Comparison of ENCODE assay signal across 4 cellular contexts in genomic region chr9:116980582-116980981, GRCh38.
TF ChIP-seq lines count a peak whose summit lies in the region.

No MANE protein-coding gene starts in this region.

TF ChIP-seq in A549, 52 proteins besides CTCF, POLR2A, EP300 and RAD21:
- TF ChIP-seq MAFK (IDR thresholded peaks at IDR 0.05; ENCODE audit: partially characterized antibody): peak; percentile 91
- TF ChIP-seq HDAC2 (IDR thresholded peaks at IDR 0.05): no peak

TF ChIP-seq in IMR-90, 13 proteins besides CTCF, POLR2A, EP300 and RAD21:
- peak; percentile 93 for TF ChIP-seq MAFK (IDR thresholded peaks at IDR 0.05; ENCODE audit: low read depth, low read length)
- TF ChIP-seq FOS (IDR thresholded peaks at IDR 0.05; ENCODE audit: low read depth, low read length): no peak
- no peak for TF ChIP-seq SMC3 (IDR thresholded peaks at IDR 0.05; ENCODE audit: low read depth, low read length)
- no peak for TF ChIP-seq RCOR1 (IDR thresholded peaks at IDR 0.05; ENCODE audit: insufficient replicate concordance, low read length)
- TF ChIP-seq RFX5 (IDR thresholded peaks at IDR 0.05; ENCODE audit: low read depth, low read length): no peak
- no peak for TF ChIP-seq CHD1 (IDR thresholded peaks at IDR 0.05; ENCODE audit: low read depth, low read length)

TF ChIP-seq in H1, 55 proteins besides CTCF, POLR2A, EP300 and RAD21:
- TF ChIP-seq MAFK (IDR thresholded peaks at IDR 0.05; ENCODE audit: low read depth, low read length): peak; percentile 80
- no peak for TF ChIP-seq NANOG (IDR thresholded peaks at IDR 0.05; ENCODE audit: insufficient read depth, low read depth, low read length, poor library complexity, severe bottlenecking)
- no peak for TF ChIP-seq POU5F1 (IDR thresholded peaks at IDR 0.05; ENCODE audit: low read depth, low read length)
- TF ChIP-seq FOSL1 (IDR thresholded peaks at IDR 0.05; ENCODE audit: insufficient read depth, low read depth, low read length): no peak
- no peak for TF ChIP-seq CBX5 (IDR thresholded peaks at IDR 0.05; ENCODE audit: low read depth, low read length)
- TF ChIP-seq CTBP2 (IDR thresholded peaks at IDR 0.05; ENCODE audit: borderline replicate concordance, insufficient read depth, insufficient read length, low read length): no peak

TF ChIP-seq in neural cell, 6 proteins besides CTCF, POLR2A, EP300 and RAD21:
- TF ChIP-seq TAF1 (IDR thresholded peaks at IDR 0.05; ENCODE audit: low read depth): no peak
- TF ChIP-seq SMC3 (conservative IDR thresholded peaks at IDR 0.05; ENCODE audit: poor library complexity): peak; percentile 25
- no peak for TF ChIP-seq MXI1 (conservative IDR thresholded peaks at IDR 0.05; ENCODE audit: poor library complexity, severe bottlenecking)
- TF ChIP-seq EZH2 (IDR thresholded peaks at IDR 0.05; ENCODE audit: borderline replicate concordance, insufficient read depth, low read length, poor library complexity, severe bottlenecking): no peak
- TF ChIP-seq REST (IDR thresholded peaks at IDR 0.05; ENCODE audit: borderline replicate concordance): peak; percentile 34
- TF ChIP-seq POLR2AphosphoS5 (IDR thresholded peaks at IDR 0.05): peak; percentile 74
